Comparison of ENCODE assay signal across 1 cellular context in genomic region chr10:93893646-93894515, GRCh38.
TF ChIP-seq lines count a peak whose summit lies in the region.

A gene with protein sequence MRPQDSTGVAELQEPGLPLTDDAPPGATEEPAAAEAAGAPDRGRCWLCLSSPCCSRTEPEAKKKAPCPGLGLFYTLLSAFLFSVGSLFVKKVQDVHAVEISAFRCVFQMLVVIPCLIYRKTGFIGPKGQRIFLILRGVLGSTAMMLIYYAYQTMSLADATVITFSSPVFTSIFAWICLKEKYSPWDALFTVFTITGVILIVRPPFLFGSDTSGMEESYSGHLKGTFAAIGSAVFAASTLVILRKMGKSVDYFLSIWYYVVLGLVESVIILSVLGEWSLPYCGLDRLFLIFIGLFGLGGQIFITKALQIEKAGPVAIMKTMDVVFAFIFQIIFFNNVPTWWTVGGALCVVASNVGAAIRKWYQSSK (plus strand): TSS chr10:93893978. CDS start chr10:93894034, 56 bp downstream.

TF ChIP-seq in HepG2, 621 proteins besides CTCF, POLR2A, EP300 and RAD21 (continued from another document and continues in another):
- peak; percentile 49; the same call in 1 of the 2 replicates for TF ChIP-seq NR0B2 (CRISPR knock-in tag; IDR thresholded peaks at IDR 0.05)
- TF ChIP-seq, protein P1, sequence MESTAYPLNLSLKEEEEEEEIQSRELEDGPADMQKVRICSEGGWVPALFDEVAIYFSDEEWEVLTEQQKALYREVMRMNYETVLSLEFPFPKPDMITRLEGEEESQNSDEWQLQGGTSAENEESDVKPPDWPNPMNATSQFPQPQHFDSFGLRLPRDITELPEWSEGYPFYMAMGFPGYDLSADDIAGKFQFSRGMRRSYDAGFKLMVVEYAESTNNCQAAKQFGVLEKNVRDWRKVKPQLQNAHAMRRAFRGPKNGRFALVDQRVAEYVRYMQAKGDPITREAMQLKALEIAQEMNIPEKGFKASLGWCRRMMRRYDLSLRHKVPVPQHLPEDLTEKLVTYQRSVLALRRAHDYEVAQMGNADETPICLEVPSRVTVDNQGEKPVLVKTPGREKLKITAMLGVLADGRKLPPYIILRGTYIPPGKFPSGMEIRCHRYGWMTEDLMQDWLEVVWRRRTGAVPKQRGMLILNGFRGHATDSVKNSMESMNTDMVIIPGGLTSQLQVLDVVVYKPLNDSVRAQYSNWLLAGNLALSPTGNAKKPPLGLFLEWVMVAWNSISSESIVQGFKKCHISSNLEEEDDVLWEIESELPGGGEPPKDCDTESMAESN (CRISPR knock-in tag; conservative IDR thresholded peaks at IDR 0.05): no peak
- no peak for TF ChIP-seq ZNF720 (CRISPR knock-in tag; IDR thresholded peaks at IDR 0.05)
- no peak for TF ChIP-seq ELF4 (CRISPR knock-in tag; IDR thresholded peaks at IDR 0.05; ENCODE audit: borderline replicate concordance)
- TF ChIP-seq, protein P2, sequence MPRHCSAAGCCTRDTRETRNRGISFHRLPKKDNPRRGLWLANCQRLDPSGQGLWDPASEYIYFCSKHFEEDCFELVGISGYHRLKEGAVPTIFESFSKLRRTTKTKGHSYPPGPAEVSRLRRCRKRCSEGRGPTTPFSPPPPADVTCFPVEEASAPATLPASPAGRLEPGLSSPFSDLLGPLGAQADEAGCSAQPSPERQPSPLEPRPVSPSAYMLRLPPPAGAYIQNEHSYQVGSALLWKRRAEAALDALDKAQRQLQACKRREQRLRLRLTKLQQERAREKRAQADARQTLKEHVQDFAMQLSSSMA (CRISPR knock-in tag; IDR thresholded peaks at IDR 0.05): 0 out of 2 replicates have a peak, but pooled peaks have one; percentile 70
- TF ChIP-seq, protein P3, sequence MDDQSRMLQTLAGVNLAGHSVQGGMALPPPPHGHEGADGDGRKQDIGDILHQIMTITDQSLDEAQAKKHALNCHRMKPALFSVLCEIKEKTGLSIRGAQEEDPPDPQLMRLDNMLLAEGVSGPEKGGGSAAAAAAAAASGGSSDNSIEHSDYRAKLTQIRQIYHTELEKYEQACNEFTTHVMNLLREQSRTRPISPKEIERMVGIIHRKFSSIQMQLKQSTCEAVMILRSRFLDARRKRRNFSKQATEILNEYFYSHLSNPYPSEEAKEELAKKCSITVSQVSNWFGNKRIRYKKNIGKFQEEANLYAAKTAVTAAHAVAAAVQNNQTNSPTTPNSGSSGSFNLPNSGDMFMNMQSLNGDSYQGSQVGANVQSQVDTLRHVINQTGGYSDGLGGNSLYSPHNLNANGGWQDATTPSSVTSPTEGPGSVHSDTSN (CRISPR knock-in tag; IDR thresholded peaks at IDR 0.05; ENCODE audit: borderline replicate concordance): no peak
- TF ChIP-seq TFAP4 (IDR thresholded peaks at IDR 0.05; ENCODE audit: borderline replicate concordance, low read depth): no peak
- TF ChIP-seq POLR2G (IDR thresholded peaks at IDR 0.05; ENCODE audit: low read depth, low read length): peak; percentile 76
- no peak for TF ChIP-seq NFIC (IDR thresholded peaks at IDR 0.05; ENCODE audit: low read length)
- TF ChIP-seq ZNF230 (CRISPR knock-in tag; IDR thresholded peaks at IDR 0.05): 0 out of 2 replicates have a peak, but pooled peaks have one; percentile 50
- TF ChIP-seq, protein P4, sequence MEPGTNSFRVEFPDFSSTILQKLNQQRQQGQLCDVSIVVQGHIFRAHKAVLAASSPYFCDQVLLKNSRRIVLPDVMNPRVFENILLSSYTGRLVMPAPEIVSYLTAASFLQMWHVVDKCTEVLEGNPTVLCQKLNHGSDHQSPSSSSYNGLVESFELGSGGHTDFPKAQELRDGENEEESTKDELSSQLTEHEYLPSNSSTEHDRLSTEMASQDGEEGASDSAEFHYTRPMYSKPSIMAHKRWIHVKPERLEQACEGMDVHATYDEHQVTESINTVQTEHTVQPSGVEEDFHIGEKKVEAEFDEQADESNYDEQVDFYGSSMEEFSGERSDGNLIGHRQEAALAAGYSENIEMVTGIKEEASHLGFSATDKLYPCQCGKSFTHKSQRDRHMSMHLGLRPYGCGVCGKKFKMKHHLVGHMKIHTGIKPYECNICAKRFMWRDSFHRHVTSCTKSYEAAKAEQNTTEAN (CRISPR knock-in tag; conservative IDR thresholded peaks at IDR 0.05): 0 out of 2 replicates have a peak, but pooled peaks have one; percentile 32
- no peak for TF ChIP-seq WIZ (CRISPR knock-in tag; IDR thresholded peaks at IDR 0.05)
- 0 out of 2 replicates have a peak, but pooled peaks have one; percentile 34 for TF ChIP-seq ZC3H13 (CRISPR knock-in tag; IDR thresholded peaks at IDR 0.05)
- TF ChIP-seq, protein P5, sequence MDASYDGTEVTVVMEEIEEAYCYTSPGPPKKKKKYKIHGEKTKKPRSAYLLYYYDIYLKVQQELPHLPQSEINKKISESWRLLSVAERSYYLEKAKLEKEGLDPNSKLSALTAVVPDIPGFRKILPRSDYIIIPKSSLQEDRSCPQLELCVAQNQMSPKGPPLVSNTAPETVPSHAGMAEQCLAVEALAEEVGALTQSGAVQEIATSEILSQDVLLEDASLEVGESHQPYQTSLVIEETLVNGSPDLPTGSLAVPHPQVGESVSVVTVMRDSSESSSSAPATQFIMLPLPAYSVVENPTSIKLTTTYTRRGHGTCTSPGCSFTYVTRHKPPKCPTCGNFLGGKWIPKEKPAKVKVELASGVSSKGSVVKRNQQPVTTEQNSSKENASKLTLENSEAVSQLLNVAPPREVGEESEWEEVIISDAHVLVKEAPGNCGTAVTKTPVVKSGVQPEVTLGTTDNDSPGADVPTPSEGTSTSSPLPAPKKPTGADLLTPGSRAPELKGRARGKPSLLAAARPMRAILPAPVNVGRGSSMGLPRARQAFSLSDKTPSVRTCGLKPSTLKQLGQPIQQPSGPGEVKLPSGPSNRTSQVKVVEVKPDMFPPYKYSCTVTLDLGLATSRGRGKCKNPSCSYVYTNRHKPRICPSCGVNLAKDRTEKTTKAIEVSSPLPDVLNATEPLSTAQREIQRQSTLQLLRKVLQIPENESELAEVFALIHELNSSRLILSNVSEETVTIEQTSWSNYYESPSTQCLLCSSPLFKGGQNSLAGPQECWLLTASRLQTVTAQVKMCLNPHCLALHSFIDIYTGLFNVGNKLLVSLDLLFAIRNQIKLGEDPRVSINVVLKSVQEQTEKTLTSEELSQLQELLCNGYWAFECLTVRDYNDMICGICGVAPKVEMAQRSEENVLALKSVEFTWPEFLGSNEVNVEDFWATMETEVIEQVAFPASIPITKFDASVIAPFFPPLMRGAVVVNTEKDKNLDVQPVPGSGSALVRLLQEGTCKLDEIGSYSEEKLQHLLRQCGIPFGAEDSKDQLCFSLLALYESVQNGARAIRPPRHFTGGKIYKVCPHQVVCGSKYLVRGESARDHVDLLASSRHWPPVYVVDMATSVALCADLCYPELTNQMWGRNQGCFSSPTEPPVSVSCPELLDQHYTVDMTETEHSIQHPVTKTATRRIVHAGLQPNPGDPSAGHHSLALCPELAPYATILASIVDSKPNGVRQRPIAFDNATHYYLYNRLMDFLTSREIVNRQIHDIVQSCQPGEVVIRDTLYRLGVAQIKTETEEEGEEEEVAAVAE (CRISPR knock-in tag; IDR thresholded peaks at IDR 0.05; ENCODE audit: borderline replicate concordance): no peak
- TF ChIP-seq ZNF446 (CRISPR knock-in tag; IDR thresholded peaks at IDR 0.05): peak; percentile 49; the same call in 1 of the 2 replicates
- TF ChIP-seq IKZF4 (CRISPR knock-in tag; IDR thresholded peaks at IDR 0.05; ENCODE audit: borderline replicate concordance, low read depth, not compliant biosample characterization): peak; percentile 25
- TF ChIP-seq ZNF205 (CRISPR knock-in tag; IDR thresholded peaks at IDR 0.05): no peak
- peak; percentile 77 for TF ChIP-seq MAX (IDR thresholded peaks at IDR 0.05)
- TF ChIP-seq SP4 (CRISPR knock-in tag; IDR thresholded peaks at IDR 0.05): peak; percentile 45; the same call in 1 of the 2 replicates
- TF ChIP-seq POGZ (CRISPR knock-in tag; IDR thresholded peaks at IDR 0.05): peak; percentile 75
- TF ChIP-seq FLYWCH1 (CRISPR knock-in tag; IDR thresholded peaks at IDR 0.05): no peak
- TF ChIP-seq TAF1 (CRISPR knock-in tag; IDR thresholded peaks at IDR 0.05): peak; percentile 63
- 0 out of 2 replicates have a peak, but pooled peaks have one; percentile 25 for TF ChIP-seq IRF2 (CRISPR knock-in tag; IDR thresholded peaks at IDR 0.05)
- no peak for TF ChIP-seq ZNF724P (CRISPR knock-in tag; IDR thresholded peaks at IDR 0.05; ENCODE audit: borderline replicate concordance)
- TF ChIP-seq ZBTB33 (CRISPR knock-in tag; IDR thresholded peaks at IDR 0.05): no peak
- TF ChIP-seq ZNF563 (CRISPR knock-in tag; IDR thresholded peaks at IDR 0.05): peak; percentile 25; the same call in 1 of the 2 replicates
- TF ChIP-seq, protein P6, sequence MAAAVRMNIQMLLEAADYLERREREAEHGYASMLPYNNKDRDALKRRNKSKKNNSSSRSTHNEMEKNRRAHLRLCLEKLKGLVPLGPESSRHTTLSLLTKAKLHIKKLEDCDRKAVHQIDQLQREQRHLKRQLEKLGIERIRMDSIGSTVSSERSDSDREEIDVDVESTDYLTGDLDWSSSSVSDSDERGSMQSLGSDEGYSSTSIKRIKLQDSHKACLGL (CRISPR knock-in tag; IDR thresholded peaks at IDR 0.05): 0 out of 2 replicates have a peak, but pooled peaks have one; percentile 28
- peak; percentile 84 for TF ChIP-seq ARNT2 (CRISPR knock-in tag; IDR thresholded peaks at IDR 0.05; ENCODE audit: low read depth)
- TF ChIP-seq BRD4 (CRISPR knock-in tag; IDR thresholded peaks at IDR 0.05): 0 out of 2 replicates have a peak, but pooled peaks have one; percentile 33
- TF ChIP-seq, protein P7, sequence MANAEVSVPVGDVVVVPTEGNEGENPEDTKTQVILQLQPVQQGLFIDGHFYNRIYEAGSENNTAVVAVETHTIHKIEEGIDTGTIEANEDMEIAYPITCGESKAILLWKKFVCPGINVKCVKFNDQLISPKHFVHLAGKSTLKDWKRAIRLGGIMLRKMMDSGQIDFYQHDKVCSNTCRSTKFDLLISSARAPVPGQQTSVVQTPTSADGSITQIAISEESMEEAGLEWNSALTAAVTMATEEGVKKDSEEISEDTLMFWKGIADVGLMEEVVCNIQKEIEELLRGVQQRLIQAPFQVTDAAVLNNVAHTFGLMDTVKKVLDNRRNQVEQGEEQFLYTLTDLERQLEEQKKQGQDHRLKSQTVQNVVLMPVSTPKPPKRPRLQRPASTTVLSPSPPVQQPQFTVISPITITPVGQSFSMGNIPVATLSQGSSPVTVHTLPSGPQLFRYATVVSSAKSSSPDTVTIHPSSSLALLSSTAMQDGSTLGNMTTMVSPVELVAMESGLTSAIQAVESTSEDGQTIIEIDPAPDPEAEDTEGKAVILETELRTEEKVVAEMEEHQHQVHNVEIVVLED (CRISPR knock-in tag; IDR thresholded peaks at IDR 0.05; ENCODE audit: borderline replicate concordance): no peak
- TF ChIP-seq FOSL1 (CRISPR knock-in tag; IDR thresholded peaks at IDR 0.05; ENCODE audit: borderline replicate concordance): no peak
- peak; percentile 73; the same call in 1 of the 2 replicates for TF ChIP-seq ATF7-NPFF (CRISPR knock-in tag; IDR thresholded peaks at IDR 0.05; ENCODE audit: low read depth)
- TF ChIP-seq, protein P8, sequence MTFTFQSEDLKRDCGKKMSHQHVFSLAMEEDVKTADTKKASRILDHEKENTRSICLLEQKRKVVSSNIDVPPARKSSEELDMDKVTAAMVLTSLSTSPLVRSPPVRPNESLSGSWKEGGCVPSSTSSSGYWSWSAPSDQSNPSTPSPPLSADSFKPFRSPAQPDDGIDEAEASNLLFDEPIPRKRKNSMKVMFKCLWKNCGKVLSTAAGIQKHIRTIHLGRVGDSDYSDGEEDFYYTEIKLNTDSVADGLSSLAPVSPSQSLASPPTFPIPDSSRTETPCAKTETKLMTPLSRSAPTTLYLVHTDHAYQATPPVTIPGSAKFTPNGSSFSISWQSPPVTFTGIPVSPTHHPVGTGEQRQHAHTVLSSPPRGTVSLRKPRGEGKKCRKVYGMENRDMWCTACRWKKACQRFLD (CRISPR knock-in tag; IDR thresholded peaks at IDR 0.05; ENCODE audit: borderline replicate concordance): peak; percentile 50; the same call in 1 of the 2 replicates
- 0 out of 2 replicates have a peak, but pooled peaks have one; percentile 50 for TF ChIP-seq KMT2A (CRISPR knock-in tag; IDR thresholded peaks at IDR 0.05)
- no peak for TF ChIP-seq ISL2 (CRISPR knock-in tag; IDR thresholded peaks at IDR 0.05)
- TF ChIP-seq ZNF605 (CRISPR knock-in tag; IDR thresholded peaks at IDR 0.05): peak; percentile 55; the same call in 1 of the 2 replicates
- TF ChIP-seq TFDP2 (CRISPR knock-in tag; IDR thresholded peaks at IDR 0.05): peak; percentile 77
- TF ChIP-seq ZNF768 (CRISPR knock-in tag; IDR thresholded peaks at IDR 0.05): peak; percentile 79
- TF ChIP-seq SIN3A (IDR thresholded peaks at IDR 0.05; ENCODE audit: borderline replicate concordance, low read depth, low read length): no peak; the same call in 1 of the 2 replicates
- TF ChIP-seq KDM2A (CRISPR knock-in tag; IDR thresholded peaks at IDR 0.05; ENCODE audit: borderline replicate concordance, low read depth): peak; percentile 72; the same call in 1 of the 2 replicates
